19 cellular contexts compared by ENCODE assay signal in the genomic region with DNA sequence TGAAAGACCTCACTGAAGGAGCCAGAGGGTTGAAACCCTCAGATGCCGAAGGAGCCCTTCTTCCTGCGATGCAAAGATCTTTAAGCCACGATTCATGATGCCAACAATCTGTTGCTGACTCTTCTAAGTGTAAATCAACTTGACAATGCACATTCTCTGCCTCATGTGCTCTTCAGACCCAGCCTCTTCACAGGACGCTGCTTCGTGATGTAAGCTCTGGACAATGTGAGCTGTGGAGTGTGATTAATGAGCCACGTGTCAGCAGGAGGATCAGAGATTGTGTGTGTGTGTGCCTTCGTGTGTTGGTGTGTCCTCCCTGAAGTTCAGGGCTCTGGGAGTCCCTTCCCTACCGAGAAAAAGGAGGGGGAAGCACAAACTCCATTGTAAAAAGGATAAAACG. TPM values are rescaled to one million over a fixed set of nuclear protein-coding genes. Genes with fewer than 3 reads are reported as not detected.
DNase-seq lines count a peak whose midpoint lies in the region; ATAC-seq and TF ChIP-seq lines count a peak whose summit lies in the region.
"Had no signal": no experiment of that assay in that cellular context is flagged by ENCODE, and none has a peak within 500 bp of the region (broad histone marks: within the 10 kb centered on the region; RNA-seq: fewer than 3 reads in every experiment).

No MANE protein-coding gene starts in this region.

- no peak for TF ChIP-seq EP300 in SK-N-SH (IDR thresholded peaks at IDR 0.05; ENCODE audit: borderline replicate concordance in 1 of 2, low read depth in 1 of 2, low read length in 1 of 2)

- peaks cover 66% of the 10 kb centered on the region for H3K27me3 Mint-ChIP-seq in type B pancreatic cell
- H3K27me3 Mint-ChIP-seq in natural killer cell (ENCODE audit: low read depth in 2 of 2): peaks cover 38 to 44% of the 10 kb centered on the region in 2 donors
- peaks cover 4 to 9% (median 6%) of the 10 kb centered on the region in 3 donors for H3K27me3 Mint-ChIP-seq in CD14-positive monocyte (ENCODE audit: low read depth in 3 of 3)

- 14 to 19% methylated on average over 9 of the region's 9 CpGs for WGBS in GM23248 (ENCODE audit: low coverage in 1 of 2, low lambda C conversion rate in 2 of 2, missing lambda C conversion rate in 2 of 2), 2 experiments
- WGBS in SK-N-SH (ENCODE audit: low lambda C conversion rate): 20% methylated on average over 9 of the region's 9 CpGs

- intact Hi-C loops in natural killer cell (cut with micrococcal nuclease): no loop called here
- intact Hi-C loops in CD14-positive monocyte (cut with micrococcal nuclease): no loop called here

- 0 out of 2 replicates have a peak overlapping the region, but pooled peaks have one; percentile 10 for H3K4me3 ChIP-seq in GM23248
- H3K4me3 ChIP-seq in SK-N-SH (ENCODE audit: low read depth in 2 of 2, low read length in 1 of 2): no peak overlapping the region
- H3K4me3 ChIP-seq in foreskin fibroblast (ENCODE audit: low read depth in 1 of 2, low read length in 2 of 2): no peak overlapping the region
- no peak overlapping the region for H3K4me3 ChIP-seq in brain microvascular endothelial cell (ENCODE audit: low read depth, low read length)
- H3K4me3 ChIP-seq: MG63, thoracic aorta had no signal

- CTCF ChIA-PET in SK-N-SH (lab: Yijun Ruan, JAX): no interaction called here

- H3K27ac ChIP-seq in GM23248: peak overlapping the region; percentile 54
- H3K27ac ChIP-seq in SK-N-SH (ENCODE audit: low read depth in 2 of 2, low read length in 1 of 2): no peak overlapping the region
- H3K27ac ChIP-seq in brain microvascular endothelial cell: no peak overlapping the region
- H3K27ac ChIP-seq: neutrophil, thoracic aorta had no signal

- peak overlapping the region; percentile 47 for H3K9ac ChIP-seq in GM23248
- no peak overlapping the region for H3K9ac ChIP-seq in SK-N-SH

- H3K27ac Mint-ChIP-seq in type B pancreatic cell (no peak overlapping the region), natural killer cell (no peak overlapping the region), CD14-positive monocyte (peak overlapping the region in 1 of 7 donors; percentile 46)
- H3K27ac Mint-ChIP-seq: brain; CD4-positive, CD25-positive, alpha-beta regulatory T cell had no signal

- H3K9me3 ChIP-seq in GM23248 (ENCODE audit: low read depth) (no peaks in the 10 kb centered on the region), SK-N-SH (no peaks in the 10 kb centered on the region; the same call in 1 of the 2 replicates)
- H3K9me3 ChIP-seq: neutrophil had no signal

- H3K4me1 Mint-ChIP-seq in type B pancreatic cell (ENCODE audit: unreplicated experiment): peaks cover 14% of the 10 kb centered on the region
- no peaks in the 10 kb centered on the region for H3K4me1 Mint-ChIP-seq in natural killer cell
- no peaks in the 10 kb centered on the region for H3K4me1 Mint-ChIP-seq in CD14-positive monocyte

- no peak for TF ChIP-seq CTCF in SK-N-SH (IDR thresholded peaks at IDR 0.05)
- no peak for TF ChIP-seq CTCF in foreskin fibroblast (IDR thresholded peaks at IDR 0.05; ENCODE audit: low read depth, low read length)
- TF ChIP-seq CTCF in type B pancreatic cell (conservative IDR thresholded peaks at IDR 0.05): no peak
- TF ChIP-seq CTCF in brain microvascular endothelial cell (IDR thresholded peaks at IDR 0.05; ENCODE audit: low read depth, low read length, missing control alignments): no peak
- TF ChIP-seq CTCF in natural killer cell (IDR thresholded peaks at IDR 0.05): no peak
- no peak for TF ChIP-seq CTCF in CD14-positive monocyte (IDR thresholded peaks at IDR 0.05)

- H3F3A ChIP-seq in GM23248 (ENCODE audit: insufficient read depth): peaks cover 12% of the 10 kb centered on the region
- no peaks in the 10 kb centered on the region for H3F3A ChIP-seq in SK-N-SH (replicated peaks; ENCODE audit: insufficient read depth)

- in situ Hi-C loops in GM23248 (cut with MboI) (no loop called here), brain microvascular endothelial cell (cut with HindIII; ENCODE audit: low pct_ligation_motif_present, low sequenced_read_pairs) (no loop called here)

- H4K20me1 ChIP-seq in GM23248 (ENCODE audit: insufficient read depth) (no peaks in the 10 kb centered on the region), SK-N-SH (ENCODE audit: insufficient read depth) (no peaks in the 10 kb centered on the region)

- H3K36me3 Mint-ChIP-seq in type B pancreatic cell: no peaks in the 10 kb centered on the region
- H3K36me3 Mint-ChIP-seq in natural killer cell: no peaks in the 10 kb centered on the region
- no peaks in the 10 kb centered on the region for H3K36me3 Mint-ChIP-seq in CD14-positive monocyte
- H3K36me3 Mint-ChIP-seq: brain; CD4-positive, CD25-positive, alpha-beta regulatory T cell had no signal

- H3K79me2 ChIP-seq in GM23248 (ENCODE audit: insufficient read depth) (no peaks in the 10 kb centered on the region), SK-N-SH (ENCODE audit: insufficient read depth) (no peaks in the 10 kb centered on the region)

- peak overlapping the region; percentile 39 for H3K4me3 Mint-ChIP-seq in type B pancreatic cell
- H3K4me3 Mint-ChIP-seq in natural killer cell: no peak overlapping the region
- no peak overlapping the region for H3K4me3 Mint-ChIP-seq in CD14-positive monocyte
- H3K4me3 Mint-ChIP-seq: brain; CD4-positive, CD25-positive, alpha-beta regulatory T cell had no signal

- no peaks in the 10 kb centered on the region for H3K27me3 ChIP-seq in GM23248 (replicated peaks; ENCODE audit: insufficient read depth)
- H3K27me3 ChIP-seq in SK-N-SH (ENCODE audit: insufficient read depth): no peaks in the 10 kb centered on the region
- no peaks in the 10 kb centered on the region for H3K27me3 ChIP-seq in brain microvascular endothelial cell (replicated peaks)
- H3K27me3 ChIP-seq: MG63 had no signal

- peaks cover 18% of the 10 kb centered on the region for H3K4me1 ChIP-seq in GM23248 (ENCODE audit: insufficient read depth)
- H3K4me1 ChIP-seq in SK-N-SH (ENCODE audit: control insufficient read depth in 1 of 2, insufficient read depth in 2 of 2, low read depth in 1 of 2, low read length in 1 of 2): peaks cover 0 to 4% of the 10 kb centered on the region in 2 experiments; a peak in 2 of 4 replicates

- no peak for TF ChIP-seq RAD21 in SK-N-SH (IDR thresholded peaks at IDR 0.05; ENCODE audit: low read length)

- no peaks in the 10 kb centered on the region for H3K36me3 ChIP-seq in GM23248 (ENCODE audit: low read depth)
- no peaks in the 10 kb centered on the region for H3K36me3 ChIP-seq in SK-N-SH (replicated peaks in 1 of 2; ENCODE audit: control insufficient read depth in 1 of 2, insufficient read depth in 2 of 2, low read length in 1 of 2)
- H3K36me3 ChIP-seq in brain microvascular endothelial cell (replicated peaks): no peaks in the 10 kb centered on the region
- H3K36me3 ChIP-seq: MG63, neutrophil, thoracic aorta had no signal

- H3K9me2 ChIP-seq in GM23248 (ENCODE audit: insufficient read depth) (no peaks in the 10 kb centered on the region), SK-N-SH (no peaks in the 10 kb centered on the region)

- POLR2A ChIA-PET in SK-N-SH (lab: Yijun Ruan, JAX): no interaction called here

- H3K4me2 ChIP-seq in GM23248 (ENCODE audit: unreplicated experiment) (peak overlapping the region; percentile 77), SK-N-SH (no peak overlapping the region)

- DNase-seq in GM23248 (peak; percentile 78), SK-N-SH (no peak), foreskin fibroblast (peak; percentile 82 to 84), type B pancreatic cell (ENCODE audit: extremely low spot score, unreplicated experiment) (no peak), brain microvascular endothelial cell (no peak), natural killer cell (no peak), CD14-positive monocyte (ENCODE audit: low spot score) (no peak)
- DNase-seq: activated CD4-positive, CD25-positive, alpha-beta regulatory T cell; activated gamma-delta T cell; CD4-positive, CD25-positive, alpha-beta regulatory T cell; DMS79 treated with DMSO at 0.1 percent for 48 hours; GOT3; MG63; NCI-H774; stimulated activated CD4-positive, alpha-beta T cell treated with anti-CD3 and anti-CD28 coated beads, Interleukin-4, amount 100 ng/mL, for 4 hours had no signal

- ATAC-seq in natural killer cell: no peak
- ATAC-seq: Panc1 had no signal

- peak overlapping the region; percentile 37; the same call in 1 of the 2 replicates for H2AFZ ChIP-seq in GM23248
- H2AFZ ChIP-seq in SK-N-SH (ENCODE audit: low read depth): no peak overlapping the region

- H3K9me3 Mint-ChIP-seq in type B pancreatic cell (peaks cover 9% of the 10 kb centered on the region), natural killer cell (peaks cover 0 to 2% of the 10 kb centered on the region in 2 donors), CD14-positive monocyte (peaks cover 6 to 28% (median 20%) of the 10 kb centered on the region in 7 donors)

TF ChIP-seq in SK-N-SH, 30 proteins besides CTCF, POLR2A, EP300 and RAD21 (continues in another document):
- TF ChIP-seq, protein P1, sequence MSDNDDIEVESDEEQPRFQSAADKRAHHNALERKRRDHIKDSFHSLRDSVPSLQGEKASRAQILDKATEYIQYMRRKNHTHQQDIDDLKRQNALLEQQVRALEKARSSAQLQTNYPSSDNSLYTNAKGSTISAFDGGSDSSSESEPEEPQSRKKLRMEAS (IDR thresholded peaks at IDR 0.05; ENCODE audit: low read depth): 0 out of 2 replicates have a peak, but pooled peaks have one; percentile 18
- TF ChIP-seq, protein P2, sequence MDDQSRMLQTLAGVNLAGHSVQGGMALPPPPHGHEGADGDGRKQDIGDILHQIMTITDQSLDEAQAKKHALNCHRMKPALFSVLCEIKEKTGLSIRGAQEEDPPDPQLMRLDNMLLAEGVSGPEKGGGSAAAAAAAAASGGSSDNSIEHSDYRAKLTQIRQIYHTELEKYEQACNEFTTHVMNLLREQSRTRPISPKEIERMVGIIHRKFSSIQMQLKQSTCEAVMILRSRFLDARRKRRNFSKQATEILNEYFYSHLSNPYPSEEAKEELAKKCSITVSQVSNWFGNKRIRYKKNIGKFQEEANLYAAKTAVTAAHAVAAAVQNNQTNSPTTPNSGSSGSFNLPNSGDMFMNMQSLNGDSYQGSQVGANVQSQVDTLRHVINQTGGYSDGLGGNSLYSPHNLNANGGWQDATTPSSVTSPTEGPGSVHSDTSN (IDR thresholded peaks at IDR 0.05): peak; percentile 44
- TF ChIP-seq TEAD4 (IDR thresholded peaks at IDR 0.05; ENCODE audit: borderline replicate concordance, insufficient read depth): no peak

RNA-seq across cellular contexts. Expression of a gene that starts 26.5 kb away (rescaled TPM):
- 467 and 544 TPM in 2 replicates for total RNA-seq in GM23248 (2014; rRNA removed; shearing (Covaris generic))
- polyA plus RNA-seq in GM23248 (2016; fragmentation: Nextera tagmentation; extraction: Ambion mirVana) (248 and 253 TPM in 2 replicates), SK-N-SH (2012; rRNA removed) (10.2 and 19.5 TPM in 2 replicates), CD14-positive monocyte (under 1 TPM; 0.43 to 0.49 TPM)
- 11.9 and 18.3 TPM in 2 replicates for polyA plus RNA-seq in SK-N-SH (2012; cell fraction: cytosol; rRNA removed)
- 7.8 and 10.7 TPM in 2 replicates for polyA plus RNA-seq in SK-N-SH (2012; cell fraction: nucleus; rRNA removed)
- total RNA-seq in type B pancreatic cell (ENCODE audit: low replicate concordance) (0.95 and 27.3 TPM in 2 replicates), natural killer cell (not detected)
- total RNA-seq: CD4-positive, CD25-positive, alpha-beta regulatory T cell had no signal
- polyA plus RNA-seq: CD4-positive, CD25-positive, alpha-beta regulatory T cell had no signal

Comparison
In these comparisons a context has a peak if more than half of its experiments do, and no peak if none do; other contexts are left out.
1. DNase-seq: peak in GM23248 (single experiment) and foreskin fibroblast (2 of 2); none in SK-N-SH (single experiment), type B pancreatic cell (single experiment), brain microvascular endothelial cell (single experiment), natural killer cell (single experiment) and CD14-positive monocyte (single experiment).